Comparison of ENCODE assay signal across 1 cellular context in genomic region chr1:30685796-30686165, GRCh38.
TF ChIP-seq lines count a peak whose summit lies in the region.

No MANE protein-coding gene starts in this region.

TF ChIP-seq in HepG2, 621 proteins besides CTCF, POLR2A, EP300 and RAD21 (continued from another document):
- TF ChIP-seq CREBL2 (CRISPR knock-in tag; IDR thresholded peaks at IDR 0.05; ENCODE audit: borderline replicate concordance) (no peak), ZNF891 (CRISPR knock-in tag; IDR thresholded peaks at IDR 0.05) (no peak), ZNF414 (CRISPR knock-in tag; IDR thresholded peaks at IDR 0.05) (no peak), LCORL (IDR thresholded peaks at IDR 0.05) (no peak), LCORL (CRISPR knock-in tag; IDR thresholded peaks at IDR 0.05) (no peak), TBP (CRISPR knock-in tag; IDR thresholded peaks at IDR 0.05) (no peak), TERF1 (CRISPR knock-in tag; IDR thresholded peaks at IDR 0.05) (no peak)
